ENCODE assay signal across 30 cellular contexts in genomic region chr14:76883437-76883836, GRCh38. TPM values are rescaled to one million over a fixed set of nuclear protein-coding genes. Genes with fewer than 3 reads are reported as not detected.
"Had no signal": no experiment of that assay in that cellular context is flagged by ENCODE, and none has a peak within 500 bp of the region (broad histone marks: within the 10 kb centered on the region; RNA-seq: fewer than 3 reads in every experiment).

No MANE protein-coding gene starts in this region.

- H3K9me3 Mint-ChIP-seq: activated CD4-positive, alpha-beta memory T cell treated with anti-CD3 and anti-CD28 coated beads for 36 hours; activated naive CD4-positive, alpha-beta T cell treated with anti-CD3 and anti-CD28 coated beads, Interleukin-2, amount 50 U/mL, for 24 hours; central memory CD8-positive, alpha-beta T cell; effector memory CD8-positive, alpha-beta T cell; nephron; stimulated activated effector memory CD8-positive, alpha-beta T cell treated with anti-CD3 and anti-CD28 coated beads, Interleukin-12 subunit alpha, Interleukin-12 subunit beta, amount 100 ng/mL, for 72 hours; stimulated activated naive CD8-positive, alpha-beta T cell treated with anti-CD3 and anti-CD28 coated beads, Interleukin-15, amount 100 ng/mL, for 72 hours had no signal

- H3K4me3 ChIP-seq: adrenal gland, ascending aorta, breast epithelium, dorsolateral prefrontal cortex, esophagus squamous epithelium, gastroesophageal sphincter, right lobe of liver, skin epidermis, suprapubic skin, tibial nerve, uterus had no signal

- H3K4me1 Mint-ChIP-seq: central memory CD8-positive, alpha-beta T cell; stimulated activated effector memory CD8-positive, alpha-beta T cell treated with anti-CD3 and anti-CD28 coated beads, Interleukin-12 subunit alpha, Interleukin-12 subunit beta, amount 100 ng/mL, for 72 hours had no signal

- ATAC-seq: activated CD8-positive, alpha-beta memory T cell treated with anti-CD3 and anti-CD28 coated beads, Interleukin-2, amount 10 ng/mL, durations not matched to agents 7 days and 5 days; effector memory CD8-positive, alpha-beta T cell; gastroesophageal sphincter; right lobe of liver; stimulated activated effector memory CD8-positive, alpha-beta T cell treated with anti-CD3 and anti-CD28 coated beads, Interleukin-12 subunit alpha, Interleukin-12 subunit beta, amount 100 ng/mL, for 72 hours; stimulated activated naive CD8-positive, alpha-beta T cell treated with anti-CD3 and anti-CD28 coated beads, Interleukin-15, amount 100 ng/mL, for 72 hours had no signal

- H3K27me3 ChIP-seq: adrenal gland, ascending aorta, breast epithelium, dorsolateral prefrontal cortex, esophagus squamous epithelium, gastroesophageal sphincter, right lobe of liver, suprapubic skin, tibial nerve, uterus had no signal

- H3K9me3 ChIP-seq: adrenal gland, ascending aorta, breast epithelium, esophagus squamous epithelium, gastroesophageal sphincter, right lobe of liver, suprapubic skin, tibial nerve, uterus had no signal

- H3K36me3 ChIP-seq: adrenal gland, ascending aorta, breast epithelium, esophagus squamous epithelium, gastroesophageal sphincter, right lobe of liver, suprapubic skin, tibial nerve, uterus had no signal

- FAIRE-seq: colon had no signal

- H3K36me3 Mint-ChIP-seq: activated CD4-positive, alpha-beta memory T cell treated with anti-CD3 and anti-CD28 coated beads for 36 hours; activated CD8-positive, alpha-beta memory T cell treated with anti-CD3 and anti-CD28 coated beads, Interleukin-2, amount 10 ng/mL, durations not matched to agents 7 days and 5 days; activated naive CD4-positive, alpha-beta T cell treated with anti-CD3 and anti-CD28 coated beads, Interleukin-2, amount 50 U/mL, for 24 hours; stimulated activated effector memory CD8-positive, alpha-beta T cell treated with anti-CD3 and anti-CD28 coated beads, Interleukin-12 subunit alpha, Interleukin-12 subunit beta, amount 100 ng/mL, for 72 hours had no signal

- H3K27me3 Mint-ChIP-seq: activated naive CD4-positive, alpha-beta T cell treated with anti-CD3 and anti-CD28 coated beads, Interleukin-2, amount 50 U/mL, for 24 hours; stimulated activated naive CD8-positive, alpha-beta T cell treated with anti-CD3 and anti-CD28 coated beads, Interleukin-15, amount 100 ng/mL, for 72 hours had no signal

- H3K27ac Mint-ChIP-seq: activated CD4-positive, alpha-beta memory T cell treated with anti-CD3 and anti-CD28 coated beads for 36 hours; activated CD8-positive, alpha-beta memory T cell treated with anti-CD3 and anti-CD28 coated beads, Interleukin-2, amount 10 ng/mL, durations not matched to agents 7 days and 5 days; activated naive CD4-positive, alpha-beta T cell treated with anti-CD3 and anti-CD28 coated beads, Interleukin-2, amount 50 U/mL, for 24 hours; effector memory CD8-positive, alpha-beta T cell; nephron; stimulated activated effector memory CD8-positive, alpha-beta T cell treated with anti-CD3 and anti-CD28 coated beads, Interleukin-12 subunit alpha, Interleukin-12 subunit beta, amount 100 ng/mL, for 72 hours had no signal

- H3K27ac ChIP-seq: adrenal gland, ascending aorta, dorsolateral prefrontal cortex, esophagus squamous epithelium, right lobe of liver, suprapubic skin, tibial nerve, uterus had no signal

- H3K4me3 Mint-ChIP-seq: activated CD4-positive, alpha-beta memory T cell treated with anti-CD3 and anti-CD28 coated beads for 36 hours; activated CD8-positive, alpha-beta memory T cell treated with anti-CD3 and anti-CD28 coated beads, Interleukin-2, amount 10 ng/mL, durations not matched to agents 7 days and 5 days; activated naive CD4-positive, alpha-beta T cell treated with anti-CD3 and anti-CD28 coated beads, Interleukin-2, amount 50 U/mL, for 24 hours; central memory CD8-positive, alpha-beta T cell; effector memory CD8-positive, alpha-beta T cell; nephron; stimulated activated effector memory CD8-positive, alpha-beta T cell treated with anti-CD3 and anti-CD28 coated beads, Interleukin-12 subunit alpha, Interleukin-12 subunit beta, amount 100 ng/mL, for 72 hours; stimulated activated naive CD8-positive, alpha-beta T cell treated with anti-CD3 and anti-CD28 coated beads, Interleukin-15, amount 100 ng/mL, for 72 hours had no signal

- DNase-seq: activated CD4-positive, alpha-beta memory T cell treated with anti-CD3 and anti-CD28 coated beads for 36 hours; activated CD4-positive, alpha-beta T cell treated with anti-CD3 and anti-CD28 coated beads for 1 hour; activated CD8-positive, alpha-beta memory T cell treated with anti-CD3 and anti-CD28 coated beads, Interleukin-2, amount 10 ng/mL, durations not matched to agents 7 days and 5 days; activated gamma-delta T cell treated with Interleukin-2 at 50 U/mL for 16 hours; activated T-cell treated with anti-CD3 and anti-CD28 coated beads for 4 hours; adrenal gland; effector memory CD8-positive, alpha-beta T cell; esophagus squamous epithelium; left ventricle myocardium superior; occipital lobe; right lobe of liver; stimulated activated CD4-positive, alpha-beta T cell treated with anti-CD3 and anti-CD28 coated beads, Interleukin-2, amount 100 ng/mL, for 24 hours; stimulated activated naive CD8-positive, alpha-beta T cell treated with anti-CD3 and anti-CD28 coated beads, Interleukin-15, amount 100 ng/mL, for 72 hours; T-helper 9 cell; uterus had no signal

- H3K4me1 ChIP-seq: adrenal gland, ascending aorta, breast epithelium, right lobe of liver, tibial nerve, uterus had no signal

RNA-seq across cellular contexts. Expression of gene LRRC74A, which starts 57.2 kb away (rescaled TPM):
- total RNA-seq: activated CD4-positive, alpha-beta memory T cell treated with anti-CD3 and anti-CD28 coated beads for 36 hours; activated CD8-positive, alpha-beta memory T cell treated with anti-CD3 and anti-CD28 coated beads, Interleukin-2, amount 10 ng/mL, durations not matched to agents 7 days and 5 days; adrenal gland; ascending aorta; breast epithelium; dorsolateral prefrontal cortex; esophagus squamous epithelium; gastroesophageal sphincter; left ventricle myocardium superior; mononuclear cell; myocyte; occipital lobe; right lobe of liver; suprapubic skin; T-helper 1 cell treated with Interleukin-12 subunit alpha and Interleukin-12 subunit beta and Interleukin-4 antibody, amounts not matched to agents 30 ng/mL and 1 ng/mL, for 36 hours; tibial nerve; uterus had no signal
- polyA plus RNA-seq: adrenal gland had no signal
